24 cellular contexts compared by ENCODE assay signal in genomic region chr6:168197636-168198301, GRCh38.
"Had no signal": no experiment of that assay in that cellular context is flagged by ENCODE, and none has a peak within 500 bp of the region (broad histone marks: within the 10 kb centered on the region; RNA-seq: fewer than 3 reads in every experiment).

No MANE protein-coding gene starts in this region.

- H3K27ac Mint-ChIP-seq: activated naive CD4-positive, alpha-beta T cell treated with anti-CD3 and anti-CD28 coated beads, Interleukin-2, amount 10 ng/mL, durations not matched to agents 7 days and 5 days; activated T-helper 1 cell treated with anti-CD3 and anti-CD28 coated beads, Interleukin-12 subunit alpha, Interleukin-12 subunit beta, Interleukin-2, Interleukin-4 antibody, amounts not matched to agents 30 ng/mL and 10 ng/mL and 1 ng/mL, durations not matched to agents 14 hours and 24 hours and 36 hours; natural killer cell; neural progenitor cell; stimulated activated memory B cell treated with anti-CD40 and anti-IgM and Interleukin-4, amounts not matched to agents 10 μg/mL and 1 μg/mL and 100 μg/mL, for 72 hours; stimulated activated naive CD8-positive, alpha-beta T cell treated with anti-CD3 and anti-CD28 coated beads, Interleukin-15, amount 100 ng/mL, for 72 hours had no signal

- H3K4me3 ChIP-seq: esophagus muscularis mucosa, heart left ventricle, neural progenitor cell, smooth muscle cell, upper lobe of left lung had no signal

- H3K9ac ChIP-seq: neural progenitor cell had no signal

- H3K4me2 ChIP-seq: neural progenitor cell, smooth muscle cell had no signal

- H3K4me1 ChIP-seq: esophagus muscularis mucosa, foreskin keratinocyte, heart left ventricle had no signal

- H3K9me3 ChIP-seq: esophagus muscularis mucosa, heart left ventricle, upper lobe of left lung had no signal

- H3K27me3 ChIP-seq: brain microvascular endothelial cell, foreskin keratinocyte, neural progenitor cell, upper lobe of left lung had no signal

- H3K27ac ChIP-seq: brain microvascular endothelial cell, esophagus muscularis mucosa, foreskin keratinocyte, heart left ventricle, neural progenitor cell, upper lobe of left lung had no signal

- ATAC-seq: foreskin keratinocyte; heart left ventricle; left ventricle myocardium superior; natural killer cell; stimulated activated memory B cell treated with anti-CD40 and anti-IgM and Interleukin-4, amounts not matched to agents 10 μg/mL and 1 μg/mL and 100 μg/mL, for 72 hours; stimulated activated naive CD8-positive, alpha-beta T cell treated with anti-CD3 and anti-CD28 coated beads, Interleukin-15, amount 100 ng/mL, for 72 hours had no signal

- H3K4me1 Mint-ChIP-seq: activated naive CD4-positive, alpha-beta T cell treated with anti-CD3 and anti-CD28 coated beads, Interleukin-2, amount 10 ng/mL, durations not matched to agents 7 days and 5 days; stimulated activated memory B cell treated with anti-CD40 and anti-IgM and Interleukin-4, amounts not matched to agents 10 μg/mL and 1 μg/mL and 100 μg/mL, for 72 hours; stimulated activated naive CD8-positive, alpha-beta T cell treated with anti-CD3 and anti-CD28 coated beads, Interleukin-15, amount 100 ng/mL, for 72 hours had no signal

- H3K4me3 Mint-ChIP-seq: activated naive CD4-positive, alpha-beta T cell treated with anti-CD3 and anti-CD28 coated beads, Interleukin-2, amount 10 ng/mL, durations not matched to agents 7 days and 5 days; activated T-helper 1 cell treated with anti-CD3 and anti-CD28 coated beads, Interleukin-12 subunit alpha, Interleukin-12 subunit beta, Interleukin-2, Interleukin-4 antibody, amounts not matched to agents 30 ng/mL and 10 ng/mL and 1 ng/mL, durations not matched to agents 14 hours and 24 hours and 36 hours; natural killer cell; neural progenitor cell; stimulated activated memory B cell treated with anti-CD40 and anti-IgM and Interleukin-4, amounts not matched to agents 10 μg/mL and 1 μg/mL and 100 μg/mL, for 72 hours; stimulated activated naive CD8-positive, alpha-beta T cell treated with anti-CD3 and anti-CD28 coated beads, Interleukin-15, amount 100 ng/mL, for 72 hours had no signal

- H3K36me3 Mint-ChIP-seq: activated naive CD4-positive, alpha-beta T cell treated with anti-CD3 and anti-CD28 coated beads, Interleukin-2, amount 10 ng/mL, durations not matched to agents 7 days and 5 days; natural killer cell; neural progenitor cell; stimulated activated memory B cell treated with anti-CD40 and anti-IgM and Interleukin-4, amounts not matched to agents 10 μg/mL and 1 μg/mL and 100 μg/mL, for 72 hours had no signal

- H2AFZ ChIP-seq: neural progenitor cell had no signal

- H3K36me3 ChIP-seq: brain microvascular endothelial cell, esophagus muscularis mucosa, heart left ventricle, neural progenitor cell, upper lobe of left lung had no signal

- H3K9me3 Mint-ChIP-seq: activated naive CD4-positive, alpha-beta T cell treated with anti-CD3 and anti-CD28 coated beads, Interleukin-2, amount 10 ng/mL, durations not matched to agents 7 days and 5 days; activated T-helper 1 cell treated with anti-CD3 and anti-CD28 coated beads, Interleukin-12 subunit alpha, Interleukin-12 subunit beta, Interleukin-2, Interleukin-4 antibody, amounts not matched to agents 30 ng/mL and 10 ng/mL and 1 ng/mL, durations not matched to agents 14 hours and 24 hours and 36 hours; natural killer cell; neural progenitor cell; stimulated activated naive CD8-positive, alpha-beta T cell treated with anti-CD3 and anti-CD28 coated beads, Interleukin-15, amount 100 ng/mL, for 72 hours had no signal

- DNase-seq: activated CD4-positive, alpha-beta T cell treated with anti-CD3 and anti-CD28 coated beads for 4 hours; activated CD4-positive, alpha-beta T cell treated with anti-CD3 and anti-CD28 coated beads, Interleukin-2, amount 50 U/mL, for 4 hours; activated CD8-positive, alpha-beta memory T cell treated with anti-CD3 and anti-CD28 coated beads, Interleukin-2, amount 50 U/mL, for 4 hours; activated gamma-delta T cell; activated naive CD4-positive, alpha-beta T cell treated with anti-CD3 and anti-CD28 coated beads, Interleukin-2, amount 10 ng/mL, durations not matched to agents 7 days and 5 days; activated T-cell treated with anti-CD3 and anti-CD28 coated beads, Interleukin-2, amount 50 U/mL, for 1 hour; amniotic stem cell; brain microvascular endothelial cell; caudate nucleus; foreskin keratinocyte; natural killer cell; stimulated activated CD4-positive, alpha-beta T cell treated with anti-CD3 and anti-CD28 coated beads, Interleukin-1b, Interleukin-23, amount 100 ng/mL, for 48 hours; stimulated activated CD4-positive, alpha-beta T cell treated with anti-CD3 and anti-CD28 coated beads, Interleukin-4, amount 100 ng/mL, for 4 hours; stimulated activated CD8-positive, alpha-beta memory T cell treated with anti-CD3 and anti-CD28 coated beads, Interleukin-4, amount 100 ng/mL, for 48 hours; stimulated activated naive CD8-positive, alpha-beta T cell treated with anti-CD3 and anti-CD28 coated beads, Interleukin-15, amount 100 ng/mL, for 72 hours; substantia nigra had no signal
